Comparison of ENCODE assay signal across 16 cellular contexts in the genomic region with DNA sequence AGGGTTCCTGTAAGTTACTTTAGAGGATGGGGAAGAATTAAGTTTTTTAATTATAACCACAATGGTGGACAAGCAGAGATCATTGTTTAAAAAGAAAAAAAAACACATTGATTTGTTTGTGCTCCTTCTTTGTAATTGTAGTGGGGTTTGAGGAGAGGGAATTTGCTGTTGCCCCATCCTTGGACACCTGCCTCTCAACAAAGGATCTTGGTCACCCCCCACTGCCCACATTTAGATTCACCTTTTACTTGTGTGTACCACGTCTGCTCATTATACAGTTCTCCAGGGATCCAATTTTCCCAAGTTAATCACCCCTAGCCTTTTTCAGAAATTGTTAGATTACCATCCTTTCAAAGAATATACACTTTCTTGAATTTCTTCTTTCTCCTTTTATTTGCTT.
DNase-seq lines count a peak whose midpoint lies in the region; ATAC-seq lines count a peak whose summit lies in the region.
"Had no signal": no experiment of that assay in that cellular context is flagged by ENCODE, and none has a peak within 500 bp of the region (broad histone marks: within the 10 kb centered on the region; RNA-seq: fewer than 3 reads in every experiment).

No MANE protein-coding gene starts in this region.

- peaks cover 4% of the 10 kb centered on the region; the same call in 1 of the 2 replicates for H3K36me3 ChIP-seq in iPS-20b (ENCODE audit: insufficient read depth, low read depth, low read length)

- H3K27me3 ChIP-seq in iPS-20b (ENCODE audit: insufficient read depth, low read length) = no peaks in the 10 kb centered on the region

- H3K27ac ChIP-seq in iPS-20b (ENCODE audit: low read length) = no peak overlapping the region
- H3K27ac ChIP-seq: 22Rv1, KMS-11 had no signal

- DNase-seq in NCI-H1092 treated with DMSO at 0.1 percent for 48 hours (lab: John Stamatoyannopoulos, UW) (peak; percentile 28), NCI-H1092 (lab: John Stamatoyannopoulos, UW) (no peak), NCI-H146 (lab: John Stamatoyannopoulos, UW) (peak; percentile 98), NCI-H748 treated with DMSO at 0.1 percent for 48 hours (lab: John Stamatoyannopoulos, UW) (peak; percentile 89), SIG-M5 (lab: John Stamatoyannopoulos, UW) (no peak), COLO829 (ENCODE audit: low spot score) (no peak)
- DNase-seq: CD4-positive, CD25-positive, alpha-beta regulatory T cell; GDM1; H7; NCI-H510A; SHP77 had no signal

- no peak for ATAC-seq in GM18868 (IDR thresholded peaks at IDR 0.05; ENCODE audit: unreplicated experiment)
- ATAC-seq: GM12878 had no signal

- peak overlapping the region; percentile 41; the same call in 1 of the 2 replicates for H3K4me3 ChIP-seq in iPS-20b (ENCODE audit: low read length)
- H3K4me3 ChIP-seq: GM12878 had no signal

- peaks cover 47% of the 10 kb centered on the region for H3K4me1 ChIP-seq in iPS-20b (ENCODE audit: insufficient read depth, low read length)

- H3K9me3 ChIP-seq in iPS-20b (ENCODE audit: insufficient read depth, low read depth, low read length) = no peaks in the 10 kb centered on the region

- H3K9ac ChIP-seq in iPS-20b (ENCODE audit: low read depth, low read length) = peak overlapping the region; percentile 49; the same call in 1 of the 2 replicates
- H3K9ac ChIP-seq: KMS-11 had no signal

Comparison
In these comparisons a context has a peak if more than half of its experiments do, and no peak if none do; other contexts are left out.
1. DNase-seq: peak in NCI-H1092 treated with DMSO at 0.1 percent for 48 hours (single experiment), NCI-H146 (single experiment) and NCI-H748 treated with DMSO at 0.1 percent for 48 hours (single experiment); none in NCI-H1092 (single experiment), SIG-M5 (single experiment) and COLO829 (single experiment).